In genomic region chr14:63203618-63204406, GRCh38 we compare ENCODE assay signal across 1 cellular context.
TF ChIP-seq lines count a peak whose summit lies in the region.

No MANE protein-coding gene starts in this region.

TF ChIP-seq in HEK293, 187 proteins besides CTCF, POLR2A, EP300 and RAD21 (continued from another document):
- TF ChIP-seq ZNF692 (tag by site-specific recombination; IDR thresholded peaks at IDR 0.05) (peak; percentile 64), ZBTB8A (tag by site-specific recombination; IDR thresholded peaks at IDR 0.05) (no peak), YY2 (tag by site-specific recombination; IDR thresholded peaks at IDR 0.05) (no peak), ZBTB11 (tag by site-specific recombination; conservative IDR thresholded peaks at IDR 0.05; ENCODE audit: low read depth) (0 out of 2 replicates have a peak, but pooled peaks have one; percentile 32), ZBTB21 (tag by site-specific recombination; IDR thresholded peaks at IDR 0.05) (peak; percentile 81), TRIM28 (IDR thresholded peaks at IDR 0.05; ENCODE audit: borderline replicate concordance, low read length) (peak; percentile 27; the same call in 1 of the 2 replicates), ATF2 (tag by site-specific recombination; IDR thresholded peaks at IDR 0.05; ENCODE audit: low read depth) (peak; percentile 83), ZNF335 (tag by site-specific recombination; conservative IDR thresholded peaks at IDR 0.05) (peak; percentile 27; the same call in 1 of the 2 replicates), ZNF292 (tag by site-specific recombination; IDR thresholded peaks at IDR 0.05; ENCODE audit: borderline replicate concordance, low read depth) (no peak), ZNF518A (tag by site-specific recombination; conservative IDR thresholded peaks at IDR 0.05; ENCODE audit: low read depth) (0 out of 2 replicates have a peak, but pooled peaks have one; percentile 51), GLIS1 (tag by site-specific recombination; IDR thresholded peaks at IDR 0.05) (0 out of 2 replicates have a peak, but pooled peaks have one; percentile 15), ZNF24 (tag by site-specific recombination; IDR thresholded peaks at IDR 0.05) (peak; percentile 17; the same call in 1 of the 2 replicates), ZNF660 (tag by site-specific recombination; IDR thresholded peaks at IDR 0.05) (peak; percentile 76), ZBTB17 (tag by site-specific recombination; IDR thresholded peaks at IDR 0.05) (peak; percentile 80), ZNF398 (tag by site-specific recombination; IDR thresholded peaks at IDR 0.05) (0 out of 2 replicates have a peak, but pooled peaks have one; percentile 14), ZNF670 (tag by site-specific recombination; IDR thresholded peaks at IDR 0.05; ENCODE audit: low read depth) (no peak), OSR2 (tag by site-specific recombination; IDR thresholded peaks at IDR 0.05) (0 out of 2 replicates have a peak, but pooled peaks have one; percentile 19), ZFP69B (tag by site-specific recombination; IDR thresholded peaks at IDR 0.05) (0 out of 2 replicates have a peak, but pooled peaks have one; percentile 28), ZNF561 (tag by site-specific recombination; IDR thresholded peaks at IDR 0.05; ENCODE audit: borderline replicate concordance) (no peak), GLIS2 (tag by site-specific recombination; IDR thresholded peaks at IDR 0.05) (0 out of 2 replicates have a peak, but pooled peaks have one; percentile 16), ZBTB49 (tag by site-specific recombination; IDR thresholded peaks at IDR 0.05; ENCODE audit: low read depth) (no peak), ZNF366 (tag by site-specific recombination; conservative IDR thresholded peaks at IDR 0.05) (no peak)
